In the genomic region with DNA sequence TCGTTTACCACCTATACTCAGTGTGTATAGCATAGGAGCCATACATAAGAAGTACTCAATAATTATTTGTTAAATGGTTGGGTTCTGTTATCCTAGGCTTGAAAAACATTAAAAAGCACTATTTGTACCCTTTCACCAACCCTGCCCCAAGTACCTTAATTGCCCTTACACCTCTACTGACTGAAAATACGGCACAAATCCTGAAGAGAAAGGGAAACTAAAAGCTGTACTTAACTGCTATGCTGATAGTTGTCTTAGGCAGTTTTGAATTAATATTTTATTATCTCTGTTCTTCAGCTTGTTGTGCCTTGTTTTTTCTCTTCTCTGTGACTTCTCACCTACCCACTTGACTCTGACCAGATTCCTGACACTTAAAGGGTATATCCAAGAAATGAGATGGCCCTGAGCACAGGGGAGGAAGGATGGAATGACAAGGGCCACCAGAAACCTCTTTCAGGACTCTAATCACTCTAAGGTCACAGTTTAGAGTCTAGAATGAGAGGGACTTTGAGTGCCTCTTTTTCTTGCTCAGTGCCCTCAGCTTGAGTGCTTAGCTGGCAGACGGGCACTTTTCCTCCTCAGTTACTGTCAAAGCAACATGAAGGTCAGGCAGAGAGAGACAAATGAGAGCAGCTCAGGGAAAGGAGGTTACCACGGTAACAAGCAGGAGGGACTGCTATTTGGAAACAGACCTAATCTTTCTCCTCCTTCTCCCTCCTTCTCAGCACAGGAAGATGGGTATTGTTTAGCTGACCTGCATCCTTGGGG, we compare ENCODE assay signal across 8 cellular contexts.
DNase-seq lines count a peak whose midpoint lies in the region; ATAC-seq and FAIRE-seq lines count a peak whose summit lies in the region.

No MANE protein-coding gene starts in this region.

- peaks cover 7% of the 10 kb centered on the region for H3K36me3 Mint-ChIP-seq in CD4-positive, CD25-positive, alpha-beta regulatory T cell
- no peaks in the 10 kb centered on the region for H3K36me3 Mint-ChIP-seq in activated T-helper 17 cell treated with anti-CD3 and anti-CD28 coated beads, Interleukin-2, amount 50 U/mL, for 72 hours (ENCODE audit: low read depth)

- ATAC-seq in CD4-positive, CD25-positive, alpha-beta regulatory T cell (ENCODE audit: low read depth in 2 of 2): peak; percentile 47 to 59
- ATAC-seq in GM21619 (IDR thresholded peaks at IDR 0.05; ENCODE audit: unreplicated experiment) (peak; percentile 61), GM21526 (IDR thresholded peaks at IDR 0.05; ENCODE audit: low FRiP score, unreplicated experiment) (no peak)
- peak; percentile 75 for ATAC-seq in activated T-helper 17 cell treated with anti-CD3 and anti-CD28 coated beads, Interleukin-2, amount 50 U/mL, for 72 hours (replicated peaks)

- H3K27me3 ChIP-seq in CD4-positive, CD25-positive, alpha-beta regulatory T cell (ENCODE audit: control insufficient read depth, insufficient read depth, low read length): no peaks in the 10 kb centered on the region
- no peaks in the 10 kb centered on the region for H3K27me3 ChIP-seq in small intestine (ENCODE audit: control insufficient read depth in 2 of 2, insufficient read depth in 2 of 2, low read length in 2 of 2)

- no peaks in the 10 kb centered on the region for H3K9me3 ChIP-seq in CD4-positive, CD25-positive, alpha-beta regulatory T cell (ENCODE audit: control insufficient read depth in 2 of 2, low read length in 2 of 2)
- no peaks in the 10 kb centered on the region for H3K9me3 ChIP-seq in small intestine (ENCODE audit: control insufficient read depth, low read depth)

- H3K4me1 Mint-ChIP-seq in CD4-positive, CD25-positive, alpha-beta regulatory T cell: peaks cover 27 to 57% (median 40%) of the 10 kb centered on the region in 4 donors
- peaks cover 39% of the 10 kb centered on the region for H3K4me1 Mint-ChIP-seq in activated T-helper 17 cell treated with anti-CD3 and anti-CD28 coated beads, Interleukin-2, amount 50 U/mL, for 72 hours

- no peaks in the 10 kb centered on the region for H3K36me3 ChIP-seq in CD4-positive, CD25-positive, alpha-beta regulatory T cell (ENCODE audit: control insufficient read depth, insufficient read depth, low read length)
- no peaks in the 10 kb centered on the region for H3K36me3 ChIP-seq in small intestine (ENCODE audit: control insufficient read depth in 2 of 2, insufficient read depth in 2 of 2, low read length in 2 of 2)

- 10 to 22% (median 15%) methylated on average over 4 of the region's 4 CpGs for WGBS in small intestine, 3 donors

- H3K27ac Mint-ChIP-seq in CD4-positive, CD25-positive, alpha-beta regulatory T cell: peak overlapping the region; percentile 80 to 94 (median 86)
- peak overlapping the region; percentile 95 for H3K27ac Mint-ChIP-seq in activated T-helper 17 cell treated with anti-CD3 and anti-CD28 coated beads, Interleukin-2, amount 50 U/mL, for 72 hours

- DNase-seq in CD4-positive, CD25-positive, alpha-beta regulatory T cell: peak in 2 of 3 donors; percentile 27 to 63
- DNase-seq in NCI-H2171 (lab: John Stamatoyannopoulos, UW) (peak; percentile 73), hippocampal formation (lab: John Stamatoyannopoulos, UW) (peak; percentile 37 to 70), small intestine (peak; percentile 63), epidermal melanocyte (ENCODE audit: insufficient read length, low spot score) (no peak)

- H3K4me1 ChIP-seq in CD4-positive, CD25-positive, alpha-beta regulatory T cell (ENCODE audit: control insufficient read depth, insufficient read depth, low read length, poor library complexity, severe bottlenecking): peaks cover 24% of the 10 kb centered on the region
- H3K4me1 ChIP-seq in small intestine (ENCODE audit: control insufficient read depth in 2 of 2, insufficient read depth in 1 of 2, low read depth in 1 of 2, low read length in 1 of 2): no peaks in the 10 kb centered on the region

- H3K27ac ChIP-seq in CD4-positive, CD25-positive, alpha-beta regulatory T cell (ENCODE audit: insufficient read depth, low read length, poor library complexity, severe bottlenecking): peak overlapping the region; percentile 68
- H3K27ac ChIP-seq in small intestine (ENCODE audit: low read depth in 1 of 2, low read length in 1 of 2): peak overlapping the region; percentile 43 to 76

- H3K4me3 ChIP-seq in CD4-positive, CD25-positive, alpha-beta regulatory T cell (ENCODE audit: low read depth, low read length): peak overlapping the region; percentile 81
- peak overlapping the region in 1 of 2 donors; percentile 2 for H3K4me3 ChIP-seq in small intestine (ENCODE audit: low read depth in 1 of 2, low read length in 2 of 2)

- H3K27me3 Mint-ChIP-seq in CD4-positive, CD25-positive, alpha-beta regulatory T cell: no peaks in the 10 kb centered on the region
- H3K27me3 Mint-ChIP-seq in activated T-helper 17 cell treated with anti-CD3 and anti-CD28 coated beads, Interleukin-2, amount 50 U/mL, for 72 hours: no peaks in the 10 kb centered on the region

- H3K9me3 Mint-ChIP-seq in CD4-positive, CD25-positive, alpha-beta regulatory T cell: no peaks in the 10 kb centered on the region
- no peaks in the 10 kb centered on the region for H3K9me3 Mint-ChIP-seq in activated T-helper 17 cell treated with anti-CD3 and anti-CD28 coated beads, Interleukin-2, amount 50 U/mL, for 72 hours

- no peak for FAIRE-seq in small intestine (lab: Jason Lieb, UNC)

- peak overlapping the region; percentile 72 to 90 (median 81) for H3K4me3 Mint-ChIP-seq in CD4-positive, CD25-positive, alpha-beta regulatory T cell
- H3K4me3 Mint-ChIP-seq in activated T-helper 17 cell treated with anti-CD3 and anti-CD28 coated beads, Interleukin-2, amount 50 U/mL, for 72 hours: peak overlapping the region; percentile 90
